8 cellular contexts compared by ENCODE assay signal in genomic region chr19:23273594-23274412, GRCh38. TPM values are rescaled to one million over a fixed set of nuclear protein-coding genes. Genes with fewer than 3 reads are reported as not detected.
DNase-seq lines count a peak whose midpoint lies in the region; ATAC-seq, FAIRE-seq and TF ChIP-seq lines count a peak whose summit lies in the region.

No MANE protein-coding gene starts in this region.

- no peaks in the 10 kb centered on the region for H3K27me3 Mint-ChIP-seq in IgD-negative memory B cell
- H3K27me3 Mint-ChIP-seq in activated T-helper 17 cell treated with anti-CD3 and anti-CD28 coated beads, Interleukin-2, amount 50 U/mL, for 72 hours: no peaks in the 10 kb centered on the region
- no peaks in the 10 kb centered on the region for H3K27me3 Mint-ChIP-seq in naive thymus-derived CD8-positive, alpha-beta T cell

- no peak for TF ChIP-seq CTCF in fibroblast of mammary gland (conservative IDR thresholded peaks at IDR 0.05; ENCODE audit: control insufficient read depth, insufficient read depth, low read depth, low read length)

- peak; percentile 98 for ATAC-seq in GM21526 (IDR thresholded peaks at IDR 0.05; ENCODE audit: low FRiP score, unreplicated experiment)
- ATAC-seq in activated T-helper 17 cell treated with anti-CD3 and anti-CD28 coated beads, Interleukin-2, amount 50 U/mL, for 72 hours (replicated peaks): peak; percentile 100
- peak; percentile 97 to 98 for ATAC-seq in naive thymus-derived CD8-positive, alpha-beta T cell

- H3K4me1 Mint-ChIP-seq in IgD-negative memory B cell: peaks cover 19 to 27% (median 26%) of the 10 kb centered on the region in 3 donors
- H3K4me1 Mint-ChIP-seq in activated T-helper 17 cell treated with anti-CD3 and anti-CD28 coated beads, Interleukin-2, amount 50 U/mL, for 72 hours: peaks cover 8% of the 10 kb centered on the region
- peaks cover 9 to 44% (median 35%) of the 10 kb centered on the region in 4 donors for H3K4me1 Mint-ChIP-seq in naive thymus-derived CD8-positive, alpha-beta T cell

- H3K9me3 Mint-ChIP-seq in IgD-negative memory B cell: no peaks in the 10 kb centered on the region
- H3K9me3 Mint-ChIP-seq in activated T-helper 17 cell treated with anti-CD3 and anti-CD28 coated beads, Interleukin-2, amount 50 U/mL, for 72 hours: no peaks in the 10 kb centered on the region
- H3K9me3 Mint-ChIP-seq in naive thymus-derived CD8-positive, alpha-beta T cell: no peaks in the 10 kb centered on the region

- FAIRE-seq in RCC 7860 (lab: Jason Lieb, UNC): peak; percentile 54

- peak overlapping the region; percentile 79 to 96 (median 92) for H3K27ac Mint-ChIP-seq in IgD-negative memory B cell
- H3K27ac Mint-ChIP-seq in activated T-helper 17 cell treated with anti-CD3 and anti-CD28 coated beads, Interleukin-2, amount 50 U/mL, for 72 hours: peak overlapping the region; percentile 88
- H3K27ac Mint-ChIP-seq in naive thymus-derived CD8-positive, alpha-beta T cell: peak overlapping the region; percentile 89 to 99 (median 98)

- peak overlapping the region; percentile 98 to 99 (median 98) for H3K4me3 Mint-ChIP-seq in IgD-negative memory B cell
- peak overlapping the region; percentile 92 for H3K4me3 Mint-ChIP-seq in activated T-helper 17 cell treated with anti-CD3 and anti-CD28 coated beads, Interleukin-2, amount 50 U/mL, for 72 hours
- peak overlapping the region; percentile 95 to 99 (median 97) for H3K4me3 Mint-ChIP-seq in naive thymus-derived CD8-positive, alpha-beta T cell

- H3K36me3 Mint-ChIP-seq in IgD-negative memory B cell: peaks cover 3% of the 10 kb centered on the region
- H3K36me3 Mint-ChIP-seq in activated T-helper 17 cell treated with anti-CD3 and anti-CD28 coated beads, Interleukin-2, amount 50 U/mL, for 72 hours (ENCODE audit: low read depth): peaks cover 43% of the 10 kb centered on the region
- peaks cover 0 to 34% (median 6%) of the 10 kb centered on the region in 3 donors for H3K36me3 Mint-ChIP-seq in naive thymus-derived CD8-positive, alpha-beta T cell

- DNase-seq in DMS 273 (lab: John Stamatoyannopoulos, UW; ENCODE audit: unreplicated experiment) (peak; percentile 96), RCC 7860 (ENCODE audit: low spot score) (peak; percentile 63), fibroblast of mammary gland (ENCODE audit: low read depth) (peak; percentile 84)
- DNase-seq in naive thymus-derived CD8-positive, alpha-beta T cell: peak; percentile 81 to 95 (median 90)
- DNase-seq in stimulated activated naive CD4-positive, alpha-beta T cell (lab: John Stamatoyannopoulos, UW): peak; percentile 83 to 91 (median 88)

- POLR2A ChIA-PET in naive thymus-derived CD8-positive, alpha-beta T cell (lab: Charles Lee): interaction anchor here (0.6 to 4.3 kb wide), 19 partner anchors 15 to 1945 kb away, joined by 3 to 38 read pairs (median 5); partner anchors contain the start of genes ZNF254, ZNF257, ZNF429 and ZNF675

- peak overlapping the region; percentile 84 for H3K4me3 ChIP-seq in fibroblast of mammary gland (ENCODE audit: control insufficient read depth, low read depth, low read length)

RNA-seq across cellular contexts. Expression of gene ZNF724, which starts 23.6 kb away (rescaled TPM):
- 1.8 TPM for polyA plus RNA-seq in IgD-negative memory B cell
- total RNA-seq in activated T-helper 17 cell treated with anti-CD3 and anti-CD28 coated beads, Interleukin-2, amount 50 U/mL, for 72 hours: 10 to 100 TPM; 11.8 to 12.5 TPM
- 1 to 10 TPM; 7.5 to 7.8 TPM for total RNA-seq in naive thymus-derived CD8-positive, alpha-beta T cell
- polyA plus RNA-seq in naive thymus-derived CD8-positive, alpha-beta T cell: 1 to 10 TPM; 1.9 to 2.6 (median 2.3) TPM

Comparison
In these comparisons a context has a peak if more than half of its experiments do, and no peak if none do; other contexts are left out.
1. Peak in every context shown above with its lines: DNase-seq, ATAC-seq and H3K4me3 ChIP-seq.